Comparison of ENCODE assay signal across 10 cellular contexts in genomic region chr20:5608104-5608447, GRCh38. TPM values are rescaled to one million over a fixed set of nuclear protein-coding genes. Genes with fewer than 3 reads are reported as not detected.
DNase-seq lines count a peak whose midpoint lies in the region; ATAC-seq, FAIRE-seq and TF ChIP-seq lines count a peak whose summit lies in the region.
"Had no signal": no experiment of that assay in that cellular context is flagged by ENCODE, and none has a peak within 500 bp of the region (broad histone marks: within the 10 kb centered on the region; RNA-seq: fewer than 3 reads in every experiment).

No MANE protein-coding gene starts in this region.

- no peaks in the 10 kb centered on the region for H4K20me1 ChIP-seq in GM12878 (ENCODE audit: control insufficient read depth, insufficient read depth)

- TF ChIP-seq EP300 in GM12878 (IDR thresholded peaks at IDR 0.05; ENCODE audit: borderline replicate concordance in 1 of 2, control insufficient read depth in 1 of 2, low read depth in 2 of 2, low read length in 2 of 2) = no peak

- no peaks in the 10 kb centered on the region for H3K27me3 ChIP-seq in GM12878 (replicated peaks in 1 of 2; ENCODE audit: control insufficient read depth in 2 of 2, insufficient read depth in 2 of 2, low read length in 1 of 2)

- no TSS peak for BruUV-seq in GM12878 (replicated peaks; lab: Mats Ljungman, UMichigan)

- H2AFZ ChIP-seq in GM12878 (ENCODE audit: control insufficient read depth, low read depth, low read length) = no peak overlapping the region

- H3K4me1 Mint-ChIP-seq in nephron progenitor cell = peaks cover 53% of the 10 kb centered on the region

- H3K9me3 Mint-ChIP-seq in nephron progenitor cell = peaks cover 6% of the 10 kb centered on the region

- 27% methylated on average over 2 of the region's 2 CpGs for WGBS in GM12878 (ENCODE audit: insufficient coverage, insufficient replicate concordance, low lambda C conversion rate, missing lambda C conversion rate)

- in situ Hi-C loops in GM12878 (cut with MboI) = no loop called here

- CTCF ChIA-PET in GM12878 (lab: Yijun Ruan, JAX) = interaction anchor here (0.6 to 2.9 kb wide), 14 partner anchors 9 to 171 kb away, joined by 3 to 15 read pairs (median 3); no protein-coding TSS in a partner anchor

- peak overlapping the region; percentile 98 for H3K9ac ChIP-seq in GM12878 (ENCODE audit: control insufficient read depth, insufficient read depth, low read length)

- no peak overlapping the region for H3K27ac Mint-ChIP-seq in nephron progenitor cell

- peaks cover 77% of the 10 kb centered on the region for H3K79me2 ChIP-seq in GM12878 (ENCODE audit: control insufficient read depth, insufficient read depth, low read length)

- H3K4me1 ChIP-seq in GM12878 (ENCODE audit: control insufficient read depth, insufficient read depth, low read length) = peaks cover 5% of the 10 kb centered on the region; the same call in 1 of the 2 replicates

- intact Hi-C loops in GM12878 (cut with micrococcal nuclease; ENCODE audit: unreplicated experiment) = no loop called here

- peak overlapping the region; percentile 96 for H3K4me3 Mint-ChIP-seq in nephron progenitor cell

- H3K36me3 Mint-ChIP-seq in nephron progenitor cell (ENCODE audit: low read depth) = peaks cover 8% of the 10 kb centered on the region

- no peak for TF ChIP-seq RAD21 in GM12878 (IDR thresholded peaks at IDR 0.05; ENCODE audit: insufficient read depth, low read depth, low read length)

- H3K4me2 ChIP-seq in GM12878 (ENCODE audit: control insufficient read depth, insufficient read depth) = peak overlapping the region; percentile 77; the same call in 1 of the 2 replicates

- H3K36me3 ChIP-seq in GM12878 (ENCODE audit: control insufficient read depth in 2 of 2, insufficient read depth in 2 of 2, low read length in 1 of 2) = no peaks in the 10 kb centered on the region; a peak in 1 of 4 replicates

- RAD21 ChIA-PET in GM12878 (lab: Charles Lee; ENCODE audit: unreplicated experiment) = interaction anchor here (0.7 to 1.8 kb wide), 8 partner anchors 50 to 169 kb away, joined by 3 to 5 read pairs (median 3); partner anchors contain the start of gene SHLD1

- peak overlapping the region; percentile 98 for H3K27ac ChIP-seq in GM12878 (ENCODE audit: control insufficient read depth, insufficient read depth)

- SMC1A ChIA-PET in GM12878 (lab: Charles Lee; ENCODE audit: uncharacterized antibody, unreplicated experiment) = interaction anchor here (0.6 to 2.4 kb wide), 11 partner anchors 21 to 163 kb away, joined by 3 to 11 read pairs (median 3); no protein-coding TSS in a partner anchor

- POLR2A ChIA-PET in GM12878 (lab: Charles Lee) = interaction anchor here (0.5 to 3.8 kb wide), 19 partner anchors 9 to 1254 kb away, joined by 3 to 38 read pairs (median 4); partner anchors contain the start of gene SHLD1

- DNase-seq in DMS79 treated with DMSO at 0.1 percent for 48 hours (lab: John Stamatoyannopoulos, UW) (peak; percentile 91), NCI-H146 treated with DMSO at 0.1 percent for 48 hours (lab: John Stamatoyannopoulos, UW; ENCODE audit: unreplicated experiment) (peak; percentile 32), GM12878 (ENCODE audit: low read depth, low spot score) (no peak), nephron progenitor cell (no peak), D341Med (ENCODE audit: low spot score) (no peak)
- DNase-seq: activated CD4-positive, CD25-positive, alpha-beta regulatory T cell treated with anti-CD3 and anti-CD28 coated beads, Interleukin-2, amount 50 U/mL, for 72 hours; H7 had no signal

- H3K27me3 Mint-ChIP-seq in nephron progenitor cell (ENCODE audit: low read depth, poor library complexity) = peaks cover 3% of the 10 kb centered on the region

- no peak for TF ChIP-seq POLR2A in GM12878 (IDR thresholded peaks at IDR 0.05; ENCODE audit: low read depth, low read length)

- ATAC-seq in GM12878 (no peak), GM18868 (IDR thresholded peaks at IDR 0.05; ENCODE audit: unreplicated experiment) (no peak), HG03045 (IDR thresholded peaks at IDR 0.05; ENCODE audit: unreplicated experiment) (no peak), HG03469 (IDR thresholded peaks at IDR 0.05; ENCODE audit: unreplicated experiment) (no peak)

- no peak for FAIRE-seq in GM12878 (lab: Jason Lieb, UNC)

- TF ChIP-seq CTCF in GM12878 (IDR thresholded peaks at IDR 0.05 in 2 of 3, conservative IDR thresholded peaks at IDR 0.05 in 1 of 3; ENCODE audit: control insufficient read depth in 2 of 3, extremely low read depth in 1 of 3, insufficient read depth in 1 of 3, low read depth in 3 of 3, low read length in 3 of 3) = no peak
- no peak for TF ChIP-seq CTCF in nephron progenitor cell (IDR thresholded peaks at IDR 0.05)

- H3K9me3 ChIP-seq in GM12878 (replicated peaks; ENCODE audit: control insufficient read depth, insufficient read depth, low read length) = no peaks in the 10 kb centered on the region

- H3K4me3 ChIP-seq in GM12878 = peak overlapping the region; percentile 87

TF ChIP-seq in GM12878, 131 proteins besides CTCF, POLR2A, EP300 and RAD21:
- TF ChIP-seq CHD1 (IDR thresholded peaks at IDR 0.05; ENCODE audit: low read depth, low read length) (peak; percentile 64; the same call in 1 of the 2 replicates), ZBTB11 (CRISPR knock-in tag; IDR thresholded peaks at IDR 0.05) (no peak), RCOR1 (conservative IDR thresholded peaks at IDR 0.05; ENCODE audit: low read depth, low read length) (no peak), ZNF622 (IDR thresholded peaks at IDR 0.05) (no peak), HDAC6 (IDR thresholded peaks at IDR 0.05; ENCODE audit: unreplicated experiment) (no peak), NFIC (IDR thresholded peaks at IDR 0.05; ENCODE audit: low read depth, low read length) (no peak)

RNA-seq across cellular contexts. Expression of gene GPCPD1, which starts 2.7 kb away (rescaled TPM):
- total RNA-seq in GM12878 (2013; cell fraction: nucleolus; rRNA removed) = 327 and 357 TPM in 2 replicates
- total RNA-seq in GM12878 (2014; rRNA removed) (35.2 and 42.1 TPM in 2 replicates), GM12878 (2014; rRNA removed; fragmentation: Illumina TruSeq; extraction: Trizol) (46.3 and 49.8 TPM in 2 replicates), GM12878 (2021) (55.0 and 59.4 TPM in 2 replicates)
- 38.8 TPM for polyA plus RNA-seq in GM12878 (2011; ENCODE audit: low read depth)
- polyA plus RNA-seq in GM12878 (2011; rRNA removed) (87.4 and 116 TPM in 2 replicates), GM12878 (2014; fragmentation: Illumina TruSeq; extraction: Trizol) (38.2 and 55.0 TPM in 2 replicates), GM12878 (2014; fragmentation: Nextera tagmentation; extraction: Ambion mirVana) (10 to 100 TPM; 14.5 to 14.6 TPM), GM12878 (2014; rRNA removed) (29.2 and 34.3 TPM in 2 replicates), GM12878 (2016; fragmentation: Nextera tagmentation; extraction: Ambion mirVana) (10 to 100 TPM; 46.2 to 49.2 TPM)
- 26.8 and 34.0 TPM in 2 replicates for polyA plus RNA-seq in GM12878 (2011; cell fraction: cytosol; rRNA removed)
- polyA plus RNA-seq in GM12878 (2011; cell fraction: nucleus; rRNA removed) = 94.3 and 132 TPM in 2 replicates
- polyA plus RNA-seq in GM12878 (2012) = 48.8 and 69.8 TPM in 2 replicates
- polyA minus RNA-seq in GM12878 (2011; rRNA and poly(A)+ RNA removed) = 45.8 and 63.5 TPM in 2 replicates
- 13.2 and 23.1 TPM in 2 replicates for polyA minus RNA-seq in GM12878 (2011; cell fraction: cytosol; rRNA and poly(A)+ RNA removed)
- polyA minus RNA-seq in GM12878 (2011; cell fraction: nucleus; rRNA and poly(A)+ RNA removed) = 42.9 and 56.6 TPM in 2 replicates

Comparison
In these comparisons a context has a peak if more than half of its experiments do, and no peak if none do; other contexts are left out.
1. DNase-seq: peak in DMS79 treated with DMSO at 0.1 percent for 48 hours (single experiment) and NCI-H146 treated with DMSO at 0.1 percent for 48 hours (single experiment); none in GM12878 (single experiment), nephron progenitor cell (single experiment) and D341Med (single experiment).